Comparison of ENCODE assay signal across 14 cellular contexts in the genomic region with DNA sequence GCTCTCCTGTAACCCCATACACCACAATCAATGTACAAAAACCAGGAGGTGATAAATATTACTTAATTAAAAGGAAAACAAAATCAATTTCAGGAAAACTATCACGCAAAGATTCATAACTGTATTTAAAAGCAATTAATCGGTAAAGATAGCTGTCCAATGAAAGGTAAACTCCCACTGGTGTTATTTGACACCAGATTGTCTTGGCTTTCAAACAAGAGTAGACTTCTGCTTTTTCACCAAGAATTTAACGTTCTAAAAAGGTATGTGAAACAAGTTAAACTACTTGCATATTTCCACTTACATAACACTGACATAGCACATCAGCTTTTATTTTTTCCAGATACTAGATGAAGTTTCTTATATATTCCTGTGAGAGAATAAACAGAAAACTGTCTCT. TPM values are rescaled to one million over a fixed set of nuclear protein-coding genes. Genes with fewer than 3 reads are reported as not detected.
A peak's percentile ranks its signal among the peaks of the same experiment; 100 is the strongest.
DNase-seq lines count a peak whose midpoint lies in the region; ATAC-seq and TF ChIP-seq lines count a peak whose summit lies in the region.
"Had no signal": no experiment of that assay in that cellular context is flagged by ENCODE, and none has a peak within 500 bp of the region (broad histone marks: within the 10 kb centered on the region; RNA-seq: fewer than 3 reads in every experiment).

No MANE protein-coding gene starts in this region.

- H3K4me1 Mint-ChIP-seq in endodermal cell (peaks cover 55% of the 10 kb centered on the region), nephron (peaks cover 62% of the 10 kb centered on the region), type B pancreatic cell (ENCODE audit: unreplicated experiment) (peaks cover 58% of the 10 kb centered on the region)

- H3K27ac ChIP-seq in endodermal cell (ENCODE audit: low read depth, low read length), result no peak overlapping the region
- H3K27ac ChIP-seq: foreskin keratinocyte, SJSA1 had no signal

- DNase-seq in SKM-1 treated with dmso at 0.1 percent for 144 hours (lab: John Stamatoyannopoulos, UW; ENCODE audit: unreplicated experiment) (peak; percentile 2), SKM-1 (lab: John Stamatoyannopoulos, UW; ENCODE audit: unreplicated experiment) (no peak), endodermal cell (no peak), type B pancreatic cell (ENCODE audit: extremely low spot score, unreplicated experiment) (no peak), EL (no peak)
- no peak for DNase-seq in activated CD8-positive, alpha-beta memory T cell treated with anti-CD3 and anti-CD28 coated beads, Interleukin-2, amount 50 U/mL, for 48 hours
- DNase-seq: activated CD8-positive, alpha-beta T cell treated with anti-CD3 and anti-CD28 coated beads for 36 hours; foreskin keratinocyte; mucosa of descending colon; NCI-H2227 treated with DMSO at 0.1 percent for 48 hours had no signal

- no peaks in the 10 kb centered on the region for H3K27me3 ChIP-seq in endodermal cell (ENCODE audit: control insufficient read depth, insufficient read depth, low read length, poor library complexity, severe bottlenecking)
- H3K27me3 ChIP-seq: foreskin keratinocyte, SJSA1 had no signal

- peaks cover 16% of the 10 kb centered on the region for H3K36me3 Mint-ChIP-seq in endodermal cell (ENCODE audit: low read depth)
- H3K36me3 Mint-ChIP-seq in nephron (ENCODE audit: low read depth), result peaks cover 10% of the 10 kb centered on the region
- peaks cover 19% of the 10 kb centered on the region for H3K36me3 Mint-ChIP-seq in type B pancreatic cell

- no peak for TF ChIP-seq CTCF in endodermal cell (conservative IDR thresholded peaks at IDR 0.05)
- no peak for TF ChIP-seq CTCF in nephron (IDR thresholded peaks at IDR 0.05; ENCODE audit: unreplicated experiment in 3 of 3)
- TF ChIP-seq CTCF in type B pancreatic cell (conservative IDR thresholded peaks at IDR 0.05), result no peak

- H3K9me3 ChIP-seq in endodermal cell (ENCODE audit: control insufficient read depth, low read length), result no peaks in the 10 kb centered on the region
- H3K9me3 ChIP-seq: mucosa of descending colon, SJSA1 had no signal

- WGBS in endodermal cell (ENCODE audit: insufficient coverage in 1 of 2, insufficient read length in 1 of 2), 2 experiments, result 64 to 90% methylated on average over 2 to 3 of the region's 3 CpGs

- no peaks in the 10 kb centered on the region for H3K36me3 ChIP-seq in endodermal cell (ENCODE audit: control insufficient read depth, insufficient read depth, low read length)

- no peaks in the 10 kb centered on the region for H3K9me3 Mint-ChIP-seq in endodermal cell
- H3K9me3 Mint-ChIP-seq in nephron, result no peaks in the 10 kb centered on the region
- H3K9me3 Mint-ChIP-seq in type B pancreatic cell, result no peaks in the 10 kb centered on the region
- H3K9me3 Mint-ChIP-seq: activated CD8-positive, alpha-beta T cell treated with anti-CD3 and anti-CD28 coated beads for 36 hours had no signal

- peaks cover 2% of the 10 kb centered on the region for H3K4me1 ChIP-seq in endodermal cell (ENCODE audit: control insufficient read depth, insufficient read depth, low read length)
- H3K4me1 ChIP-seq: foreskin keratinocyte had no signal

- no peak overlapping the region for H3K27ac Mint-ChIP-seq in endodermal cell
- H3K27ac Mint-ChIP-seq in nephron, result peak overlapping the region in 1 of 3 experiments; percentile 27
- H3K27ac Mint-ChIP-seq in type B pancreatic cell, result peak overlapping the region; percentile 86
- H3K27ac Mint-ChIP-seq: activated CD8-positive, alpha-beta T cell treated with anti-CD3 and anti-CD28 coated beads for 36 hours had no signal

- H3K27me3 Mint-ChIP-seq in endodermal cell (ENCODE audit: insufficient read depth), result no peaks in the 10 kb centered on the region
- H3K27me3 Mint-ChIP-seq in nephron (ENCODE audit: low read depth), result no peaks in the 10 kb centered on the region
- peaks cover 3% of the 10 kb centered on the region for H3K27me3 Mint-ChIP-seq in type B pancreatic cell

- H3K4me3 ChIP-seq in endodermal cell (ENCODE audit: low read length), result peak overlapping the region; percentile 88
- H3K4me3 ChIP-seq: K562, mucosa of descending colon, SJSA1 had no signal

- ATAC-seq in GM21390 (IDR thresholded peaks at IDR 0.05; ENCODE audit: unreplicated experiment), result no peak
- ATAC-seq: activated CD8-positive, alpha-beta T cell treated with anti-CD3 and anti-CD28 coated beads for 36 hours; foreskin keratinocyte; K562; mucosa of descending colon had no signal

- H3K4me3 Mint-ChIP-seq in endodermal cell, result peak overlapping the region; percentile 97
- H3K4me3 Mint-ChIP-seq in nephron, result peak overlapping the region; percentile 93 to 100 (median 93)
- H3K4me3 Mint-ChIP-seq in type B pancreatic cell, result peak overlapping the region; percentile 95
- H3K4me3 Mint-ChIP-seq: activated CD8-positive, alpha-beta T cell treated with anti-CD3 and anti-CD28 coated beads for 36 hours had no signal

- no peak overlapping the region for H3K9ac ChIP-seq in endodermal cell (ENCODE audit: extremely low read depth, low read length, poor library complexity, severe bottlenecking)

RNA-seq across cellular contexts. Expression of gene PLPP3, which starts 3.5 kb away (rescaled TPM):
- total RNA-seq in endodermal cell (10 to 100 TPM; 39.2 to 55.2 TPM), type B pancreatic cell (ENCODE audit: low replicate concordance) (32.6 and 79.0 TPM in 2 replicates)
- polyA plus RNA-seq in endodermal cell (2013, experiment 1 of 2), result 45.8 TPM
- 38.6 TPM for polyA plus RNA-seq in endodermal cell (2013, experiment 2 of 2)
- total RNA-seq: activated CD8-positive, alpha-beta T cell treated with anti-CD3 and anti-CD28 coated beads for 36 hours had no signal
